1 cellular context compared by ENCODE assay signal in the genomic region with DNA sequence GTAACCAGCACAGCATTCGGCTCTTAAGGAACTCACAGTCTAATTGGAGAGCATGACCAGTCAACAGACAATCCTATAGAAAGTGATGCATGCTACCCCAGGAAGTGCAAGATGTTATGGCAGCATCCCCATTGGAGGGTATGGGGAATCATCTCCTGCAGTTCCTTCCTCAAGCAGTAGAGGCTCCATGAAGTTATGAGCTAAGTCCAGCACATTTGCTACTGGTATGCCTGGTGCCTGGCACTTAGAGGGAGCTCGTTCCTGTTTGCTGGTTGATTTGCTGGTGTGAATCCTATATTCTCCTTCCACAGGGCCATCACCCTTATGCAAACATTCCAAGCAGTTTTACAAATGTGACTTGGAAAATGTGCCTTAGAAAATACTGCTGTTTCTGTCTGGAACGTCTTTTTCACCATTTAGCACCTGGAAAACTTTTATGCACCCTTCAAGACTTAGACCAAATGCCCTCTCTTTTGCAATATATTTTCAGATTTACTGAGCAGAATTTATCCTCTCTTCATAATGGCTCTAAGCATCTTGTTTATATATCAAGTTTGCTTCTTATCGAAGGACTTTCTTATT.
TF ChIP-seq lines count a peak whose summit lies in the region.

No MANE protein-coding gene starts in this region.

TF ChIP-seq in K562, 482 proteins besides CTCF, POLR2A, EP300 and RAD21:
- no peak for TF ChIP-seq ZNF445 (CRISPR knock-in tag; IDR thresholded peaks at IDR 0.05; ENCODE audit: low read depth)
- TF ChIP-seq TAL1 (IDR thresholded peaks at IDR 0.05) = no peak
- TF ChIP-seq RBM22 (IDR thresholded peaks at IDR 0.05; ENCODE audit: low read depth, low read length, poor library complexity, severe bottlenecking) = no peak
- no peak for TF ChIP-seq ZNF347 (CRISPR knock-in tag; IDR thresholded peaks at IDR 0.05; ENCODE audit: low read depth)
- no peak for TF ChIP-seq FIP1L1 (IDR thresholded peaks at IDR 0.05; ENCODE audit: low read depth, low read length, poor library complexity, severe bottlenecking)
- TF ChIP-seq IFI16 (CRISPR knock-in tag; IDR thresholded peaks at IDR 0.05) = no peak
- no peak for TF ChIP-seq POLR2B (IDR thresholded peaks at IDR 0.05; ENCODE audit: low read depth, partially characterized antibody)
- TF ChIP-seq, protein P1, sequence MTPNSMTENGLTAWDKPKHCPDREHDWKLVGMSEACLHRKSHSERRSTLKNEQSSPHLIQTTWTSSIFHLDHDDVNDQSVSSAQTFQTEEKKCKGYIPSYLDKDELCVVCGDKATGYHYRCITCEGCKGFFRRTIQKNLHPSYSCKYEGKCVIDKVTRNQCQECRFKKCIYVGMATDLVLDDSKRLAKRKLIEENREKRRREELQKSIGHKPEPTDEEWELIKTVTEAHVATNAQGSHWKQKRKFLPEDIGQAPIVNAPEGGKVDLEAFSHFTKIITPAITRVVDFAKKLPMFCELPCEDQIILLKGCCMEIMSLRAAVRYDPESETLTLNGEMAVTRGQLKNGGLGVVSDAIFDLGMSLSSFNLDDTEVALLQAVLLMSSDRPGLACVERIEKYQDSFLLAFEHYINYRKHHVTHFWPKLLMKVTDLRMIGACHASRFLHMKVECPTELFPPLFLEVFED (CRISPR knock-in tag; conservative IDR thresholded peaks at IDR 0.05) = no peak
- TF ChIP-seq KDM4B (IDR thresholded peaks at IDR 0.05; ENCODE audit: borderline replicate concordance in 2 of 2, low read depth in 1 of 2) = no peak
- no peak for TF ChIP-seq CBFB (CRISPR knock-in tag; IDR thresholded peaks at IDR 0.05)
